In genomic region chr1:23553206-23553895, GRCh38 we compare ENCODE assay signal across 8 cellular contexts. TPM values are rescaled to one million over a fixed set of nuclear protein-coding genes. Genes with fewer than 3 reads are reported as not detected.
A peak's percentile ranks its signal among the peaks of the same experiment; 100 is the strongest.
DNase-seq lines count a peak whose midpoint lies in the region; ATAC-seq, FAIRE-seq and TF ChIP-seq lines count a peak whose summit lies in the region.

No MANE protein-coding gene starts in this region.

- H3K27ac Mint-ChIP-seq in activated CD8-positive, alpha-beta memory T cell treated with anti-CD3 and anti-CD28 coated beads, Interleukin-2, amount 10 ng/mL, durations not matched to agents 7 days and 5 days: peak overlapping the region; percentile 79
- peak overlapping the region; percentile 90 for H3K27ac Mint-ChIP-seq in activated CD8-positive, alpha-beta T cell treated with anti-CD3 and anti-CD28 coated beads, Interleukin-2, amount 10 ng/mL, durations not matched to agents 7 days and 5 days

- peaks cover 0 to 20% (median 7%) of the 10 kb centered on the region in 4 donors for H3K4me1 ChIP-seq in liver (ENCODE audit: control insufficient read depth in 4 of 4, insufficient read depth in 4 of 4, low read length in 3 of 4)
- H3K4me1 ChIP-seq in thoracic aorta (ENCODE audit: control insufficient read depth in 1 of 2, low read depth in 2 of 2): peaks cover 10 to 26% of the 10 kb centered on the region in 2 donors

- H3K4me3 ChIP-seq in liver (ENCODE audit: low read depth in 1 of 3, low read length in 3 of 3) (no peak overlapping the region), thoracic aorta (peak overlapping the region; percentile 93), MG63 (no peak overlapping the region)

- no peak for DNase-seq in activated CD8-positive, alpha-beta memory T cell treated with anti-CD3 and anti-CD28 coated beads, Interleukin-2, amount 10 ng/mL, durations not matched to agents 7 days and 5 days
- DNase-seq in activated CD8-positive, alpha-beta memory T cell treated with anti-CD3 and anti-CD28 coated beads, Interleukin-2, amount 50 U/mL, for 48 hours: no peak
- no peak for DNase-seq in activated CD8-positive, alpha-beta T cell treated with anti-CD3 and anti-CD28 coated beads, Interleukin-2, amount 10 ng/mL, durations not matched to agents 7 days and 5 days
- DNase-seq in thoracic aorta (ENCODE audit: low spot score) (no peak), H54 (ENCODE audit: insufficient read length, low spot score) (no peak), MG63 (no peak)

- TF ChIP-seq CTCF in liver (IDR thresholded peaks at IDR 0.05; ENCODE audit: low read depth, low read length, missing input control): no peak
- TF ChIP-seq CTCF in thoracic aorta (IDR thresholded peaks at IDR 0.05): no peak

- CTCF ChIA-PET in activated CD8-positive, alpha-beta memory T cell treated with anti-CD3 and anti-CD28 coated beads, Interleukin-2, amount 10 ng/mL, durations not matched to agents 7 days and 5 days (lab: Charles Lee): interaction anchor here (0.8 to 23.4 kb wide), 8 partner anchors 9 to 81 kb away, joined by 3 to 753 read pairs (median 13); no protein-coding TSS in a partner anchor
- CTCF ChIA-PET in activated CD8-positive, alpha-beta T cell treated with anti-CD3 and anti-CD28 coated beads, Interleukin-2, amount 10 ng/mL, durations not matched to agents 7 days and 5 days (lab: Charles Lee): interaction anchor here (0.7 to 23.9 kb wide), 8 partner anchors 8 to 79 kb away, joined by 3 to 1062 read pairs (median 4); no protein-coding TSS in a partner anchor

- H3K27ac ChIP-seq in liver (ENCODE audit: low read depth in 1 of 2, low read length in 2 of 2) (peak overlapping the region; percentile 71 to 73), thoracic aorta (peak overlapping the region; percentile 92 to 94)

- WGBS in liver: 91% methylated on average over 11 of the region's 11 CpGs

- ATAC-seq in activated CD8-positive, alpha-beta memory T cell treated with anti-CD3 and anti-CD28 coated beads, Interleukin-2, amount 10 ng/mL, durations not matched to agents 7 days and 5 days: no peak
- ATAC-seq in activated CD8-positive, alpha-beta T cell treated with anti-CD3 and anti-CD28 coated beads, Interleukin-2, amount 10 ng/mL, durations not matched to agents 7 days and 5 days: no peak
- ATAC-seq in thoracic aorta (ENCODE audit: insufficient number of reproducible peaks, low FRiP score, low read depth): no peak
- ATAC-seq in HG03432 (IDR thresholded peaks at IDR 0.05; ENCODE audit: unreplicated experiment): no peak

- H3K9me3 Mint-ChIP-seq in activated CD8-positive, alpha-beta memory T cell treated with anti-CD3 and anti-CD28 coated beads, Interleukin-2, amount 10 ng/mL, durations not matched to agents 7 days and 5 days (ENCODE audit: low read depth): no peaks in the 10 kb centered on the region
- H3K9me3 Mint-ChIP-seq in activated CD8-positive, alpha-beta T cell treated with anti-CD3 and anti-CD28 coated beads, Interleukin-2, amount 10 ng/mL, durations not matched to agents 7 days and 5 days (ENCODE audit: insufficient read depth): no peaks in the 10 kb centered on the region

- H3K27me3 Mint-ChIP-seq in activated CD8-positive, alpha-beta memory T cell treated with anti-CD3 and anti-CD28 coated beads, Interleukin-2, amount 10 ng/mL, durations not matched to agents 7 days and 5 days: peaks cover 14% of the 10 kb centered on the region
- H3K27me3 Mint-ChIP-seq in activated CD8-positive, alpha-beta T cell treated with anti-CD3 and anti-CD28 coated beads, Interleukin-2, amount 10 ng/mL, durations not matched to agents 7 days and 5 days (ENCODE audit: low read depth): peaks cover 2% of the 10 kb centered on the region

- TF ChIP-seq RAD21 in liver (IDR thresholded peaks at IDR 0.05): no peak

- POLR2A ChIA-PET in activated CD8-positive, alpha-beta T cell treated with anti-CD3 and anti-CD28 coated beads, Interleukin-2, amount 10 ng/mL, durations not matched to agents 7 days and 5 days (lab: Charles Lee): interaction anchor here (0.6 to 7.5 kb wide), 9 partner anchors 23 to 209 kb away, joined by 3 to 69 read pairs (median 6); partner anchors contain the start of genes E2F2, ELOA and HNRNPR

- no peak for FAIRE-seq in H54 (lab: Jason Lieb, UNC)

- no peaks in the 10 kb centered on the region for H3K27me3 ChIP-seq in liver (ENCODE audit: control insufficient read depth in 4 of 4, insufficient read depth in 4 of 4, low read length in 3 of 4)
- no peaks in the 10 kb centered on the region for H3K27me3 ChIP-seq in thoracic aorta (replicated peaks; ENCODE audit: insufficient read depth)
- no peaks in the 10 kb centered on the region for H3K27me3 ChIP-seq in MG63

- peak overlapping the region; percentile 67 for H3K4me3 Mint-ChIP-seq in activated CD8-positive, alpha-beta memory T cell treated with anti-CD3 and anti-CD28 coated beads, Interleukin-2, amount 10 ng/mL, durations not matched to agents 7 days and 5 days
- H3K4me3 Mint-ChIP-seq in activated CD8-positive, alpha-beta T cell treated with anti-CD3 and anti-CD28 coated beads, Interleukin-2, amount 10 ng/mL, durations not matched to agents 7 days and 5 days: peak overlapping the region; percentile 81

- H3K9me3 ChIP-seq in liver (ENCODE audit: control insufficient read depth in 4 of 4, low read length in 3 of 4): no peaks in the 10 kb centered on the region
- H3K9me3 ChIP-seq in thoracic aorta: no peaks in the 10 kb centered on the region
- H3K9me3 ChIP-seq in MG63: no peaks in the 10 kb centered on the region

- TF ChIP-seq POLR2A in H54 (IDR thresholded peaks at IDR 0.05; ENCODE audit: low read depth, low read length): no peak

- H3K4me1 Mint-ChIP-seq in activated CD8-positive, alpha-beta memory T cell treated with anti-CD3 and anti-CD28 coated beads, Interleukin-2, amount 10 ng/mL, durations not matched to agents 7 days and 5 days: peaks cover 39% of the 10 kb centered on the region
- peaks cover 43% of the 10 kb centered on the region for H3K4me1 Mint-ChIP-seq in activated CD8-positive, alpha-beta T cell treated with anti-CD3 and anti-CD28 coated beads, Interleukin-2, amount 10 ng/mL, durations not matched to agents 7 days and 5 days (ENCODE audit: low read depth)

- no peaks in the 10 kb centered on the region for H3K36me3 Mint-ChIP-seq in activated CD8-positive, alpha-beta memory T cell treated with anti-CD3 and anti-CD28 coated beads, Interleukin-2, amount 10 ng/mL, durations not matched to agents 7 days and 5 days
- peaks cover 16% of the 10 kb centered on the region for H3K36me3 Mint-ChIP-seq in activated CD8-positive, alpha-beta T cell treated with anti-CD3 and anti-CD28 coated beads, Interleukin-2, amount 10 ng/mL, durations not matched to agents 7 days and 5 days (ENCODE audit: low read depth)

- no peak overlapping the region for H3K9ac ChIP-seq in liver (ENCODE audit: low read depth in 1 of 2, low read length in 2 of 2)

- no peaks in the 10 kb centered on the region for H3K36me3 ChIP-seq in liver (ENCODE audit: control insufficient read depth in 4 of 4, insufficient read depth in 3 of 4, low read depth in 1 of 4, low read length in 3 of 4)
- peaks cover 9% of the 10 kb centered on the region for H3K36me3 ChIP-seq in thoracic aorta
- H3K36me3 ChIP-seq in MG63: peaks cover 16% of the 10 kb centered on the region

TF ChIP-seq in liver, 16 proteins besides CTCF, POLR2A, EP300 and RAD21:
- no peak for TF ChIP-seq RXRA (IDR thresholded peaks at IDR 0.05)
- no peak for TF ChIP-seq JUND (IDR thresholded peaks at IDR 0.05)

RNA-seq across cellular contexts. Expression of gene ID3, which starts 6.0 kb away (rescaled TPM):
- total RNA-seq in activated CD8-positive, alpha-beta memory T cell treated with anti-CD3 and anti-CD28 coated beads, Interleukin-2, amount 10 ng/mL, durations not matched to agents 7 days and 5 days: 10 to 100 TPM; 14.4 to 34.2 TPM
- 10 to 100 TPM; 31.4 to 34.4 TPM for total RNA-seq in activated CD8-positive, alpha-beta T cell treated with anti-CD3 and anti-CD28 coated beads, Interleukin-2, amount 10 ng/mL, durations not matched to agents 7 days and 5 days
- total RNA-seq in liver: 10 to 100 TPM; 21.6 to 38.6 TPM
- polyA plus RNA-seq in liver: 10 to 100 TPM; 37.3 to 42.6 TPM
- 100 to 1,000 TPM; 309 to 692 TPM for total RNA-seq in thoracic aorta
- 190 and 463 TPM in 2 replicates for total RNA-seq in MG63 (2014; rRNA removed; shearing (Covaris generic); ENCODE audit: low replicate concordance)

RNA-seq across cellular contexts. Expression of gene E2F2, which starts 22.3 kb away (rescaled TPM):
- total RNA-seq in activated CD8-positive, alpha-beta memory T cell treated with anti-CD3 and anti-CD28 coated beads, Interleukin-2, amount 10 ng/mL, durations not matched to agents 7 days and 5 days: 100 to 1,000 TPM in 1 of 2 experiments, 10 to 100 TPM in 1; 77.4 to 103 TPM
- total RNA-seq in activated CD8-positive, alpha-beta T cell treated with anti-CD3 and anti-CD28 coated beads, Interleukin-2, amount 10 ng/mL, durations not matched to agents 7 days and 5 days: 10 to 100 TPM; 75.0 to 80.3 TPM
- total RNA-seq in liver: 10 to 100 TPM in 1 of 2 donors, under 1 TPM in 1; 0.08 to 79.9 TPM
- polyA plus RNA-seq in liver: under 1 TPM; 0.36 to 0.53 TPM
- under 1 TPM; 0.14 to 0.35 TPM for total RNA-seq in thoracic aorta
- total RNA-seq in MG63 (2014; rRNA removed; shearing (Covaris generic); ENCODE audit: low replicate concordance): 4.3 and 6.9 TPM in 2 replicates
